ENCODE assay signal across 11 cellular contexts in the genomic region with DNA sequence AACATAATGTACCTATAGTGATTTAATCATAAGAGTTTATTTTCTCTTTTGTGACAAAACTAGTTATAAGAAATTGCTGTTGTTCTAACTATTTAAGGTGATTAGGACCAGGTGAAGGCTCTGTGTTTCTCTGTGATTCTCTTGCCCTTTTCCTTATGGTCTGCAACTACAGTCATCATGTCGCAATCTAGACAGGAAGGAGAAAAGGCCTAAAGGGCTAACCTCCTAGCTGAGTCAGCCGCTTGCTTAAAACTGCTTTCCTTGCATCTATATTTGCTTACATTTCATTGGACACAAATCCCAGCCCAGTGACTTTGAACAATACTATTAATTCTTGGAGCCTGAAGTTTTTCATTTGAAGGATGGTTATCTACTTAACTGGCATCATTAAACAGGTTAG.
DNase-seq lines count a peak whose midpoint lies in the region; ATAC-seq and TF ChIP-seq lines count a peak whose summit lies in the region.
"Had no signal": no experiment of that assay in that cellular context is flagged by ENCODE, and none has a peak within 500 bp of the region (broad histone marks: within the 10 kb centered on the region; RNA-seq: fewer than 3 reads in every experiment).

No MANE protein-coding gene starts in this region.

- no peak overlapping the region for H3K4me3 ChIP-seq in ovary
- H3K4me3 ChIP-seq: thyroid gland had no signal

- peaks cover 2% of the 10 kb centered on the region for H3K4me1 ChIP-seq in ovary (ENCODE audit: insufficient read depth)
- H3K4me1 ChIP-seq: thyroid gland had no signal

- peak overlapping the region; percentile 81 for H3K27ac ChIP-seq in epithelial cell of prostate
- H3K27ac ChIP-seq in ovary: no peak overlapping the region
- H3K27ac ChIP-seq: thyroid gland had no signal

- intact Hi-C loops in ovary (cut with DNase I): no loop called here

- WGBS in ovary, 3 donors: 86 to 97% (median 97%) methylated on average over 2 of the region's 2 CpGs

- TF ChIP-seq POLR2A in ovary (IDR thresholded peaks at IDR 0.05): no peak

- TF ChIP-seq CTCF in omental fat pad (IDR thresholded peaks at IDR 0.05): no peak
- no peak for TF ChIP-seq CTCF in ovary (IDR thresholded peaks at IDR 0.05)

- peak; percentile 84 for ATAC-seq in omental fat pad (ENCODE audit: low FRiP score)
- ATAC-seq: WTC11 had no signal

- H3K36me3 ChIP-seq in ovary: no peaks in the 10 kb centered on the region

- DNase-seq in ELF-1 (ENCODE audit: low read depth, low spot score) (peak; percentile 4), NOMO-1 treated with dmso at 0.1 percent for 144 hours (lab: John Stamatoyannopoulos, UW; ENCODE audit: unreplicated experiment) (peak; percentile 68), epithelial cell of prostate (ENCODE audit: low read depth, low spot score) (peak; percentile 73), omental fat pad (ENCODE audit: low spot score) (no peak), T1000 (lab: John Stamatoyannopoulos, UW) (no peak), ovary (no peak)
- DNase-seq in activated CD4-positive, alpha-beta T cell treated with anti-CD3 and anti-CD28 coated beads for 1 hour: no peak
- no peak for DNase-seq in activated effector memory CD4-positive, alpha-beta T cell treated with anti-CD3 and anti-CD28 coated beads, Interleukin-2, amount 50 U/mL, for 16 hours
- DNase-seq: amygdala, thyroid gland had no signal

- TF ChIP-seq EP300 in ovary (IDR thresholded peaks at IDR 0.05): no peak

- H3K27me3 ChIP-seq in ovary: no peaks in the 10 kb centered on the region
- H3K27me3 ChIP-seq: thyroid gland had no signal

- no peaks in the 10 kb centered on the region for H3K9me3 ChIP-seq in ovary
- H3K9me3 ChIP-seq: thyroid gland had no signal

Comparison
In these comparisons a context has a peak if more than half of its experiments do, and no peak if none do; other contexts are left out.
1. DNase-seq: peak in ELF-1 (single experiment), NOMO-1 treated with dmso at 0.1 percent for 144 hours (single experiment) and epithelial cell of prostate (single experiment); none in omental fat pad (single experiment), activated CD4-positive, alpha-beta T cell treated with anti-CD3 and anti-CD28 coated beads for 1 hour (single experiment), T1000 (single experiment), ovary (0 of 5) and activated effector memory CD4-positive, alpha-beta T cell treated with anti-CD3 and anti-CD28 coated beads, Interleukin-2, amount 50 U/mL, for 16 hours (single experiment).